In genomic region chr2:231199219-231199618, GRCh38 we compare ENCODE assay signal across 8 cellular contexts. TPM values are rescaled to one million over a fixed set of nuclear protein-coding genes. Genes with fewer than 3 reads are reported as not detected.
DNase-seq lines count a peak whose midpoint lies in the region; ATAC-seq and TF ChIP-seq lines count a peak whose summit lies in the region.

No MANE protein-coding gene starts in this region.

- ATAC-seq in HG03378 (IDR thresholded peaks at IDR 0.05; ENCODE audit: unreplicated experiment), result no peak

- H3K27me3 Mint-ChIP-seq in MCF 10A (ENCODE audit: insufficient read depth, unreplicated experiment), result peaks cover 27% of the 10 kb centered on the region
- no peaks in the 10 kb centered on the region for H3K27me3 Mint-ChIP-seq in mesothelial cell of epicardium (ENCODE audit: low read depth)

- no peaks in the 10 kb centered on the region for H3K36me3 ChIP-seq in ACC112 (ENCODE audit: insufficient read depth, low read length)

- H2AFZ ChIP-seq in ACC112 (ENCODE audit: low read length, unreplicated experiment), result peak overlapping the region; percentile 44

- H3K4me3 Mint-ChIP-seq in MCF 10A (ENCODE audit: unreplicated experiment) (peak overlapping the region; percentile 88), mesothelial cell of epicardium (peak overlapping the region; percentile 94)

- peaks cover 20% of the 10 kb centered on the region for H3K36me3 Mint-ChIP-seq in MCF 10A (ENCODE audit: insufficient read depth, unreplicated experiment)
- H3K36me3 Mint-ChIP-seq in mesothelial cell of epicardium, result peaks cover 18% of the 10 kb centered on the region

- H3K4me1 Mint-ChIP-seq in MCF 10A (ENCODE audit: insufficient read depth, unreplicated experiment) (peaks cover 12% of the 10 kb centered on the region), mesothelial cell of epicardium (peaks cover 31% of the 10 kb centered on the region)

- no peaks in the 10 kb centered on the region for H3K27me3 ChIP-seq in ACC112 (ENCODE audit: insufficient read depth, low read length)

- CTCF ChIA-PET in MCF 10A (lab: Yijun Ruan, JAX), result interaction anchor here (1.0 kb wide), 1 partner anchor 206 kb away, joined by 3 read pairs; no protein-coding TSS in a partner anchor

- peaks cover 16% of the 10 kb centered on the region for H3K79me2 ChIP-seq in ACC112 (ENCODE audit: control insufficient read depth, insufficient read depth, low read length, unreplicated experiment)

- H3K27ac Mint-ChIP-seq in MCF 10A (ENCODE audit: low read depth, unreplicated experiment), result peak overlapping the region; percentile 89
- peak overlapping the region; percentile 96 for H3K27ac Mint-ChIP-seq in mesothelial cell of epicardium

- H3K27ac ChIP-seq in ACC112 (ENCODE audit: low read depth, low read length), result peak overlapping the region; percentile 11; the same call in 1 of the 2 replicates

- peak; percentile 45 for DNase-seq in HT-29 (ENCODE audit: low spot score)
- DNase-seq in MCF 10A (ENCODE audit: unreplicated experiment), result peak; percentile 37
- DNase-seq in mesothelial cell of epicardium (ENCODE audit: low spot score in 2 of 2, unreplicated experiment in 2 of 2), result no peak
- DNase-seq in NCI-H2081 treated with DMSO at 0.1 percent for 48 hours (lab: John Stamatoyannopoulos, UW), result no peak
- DNase-seq in stimulated activated CD4-positive, alpha-beta T cell treated with anti-CD3 and anti-CD28 coated beads, Interleukin-12 subunit alpha, Interleukin-12 subunit beta, amount 100 ng/mL, for 4 hours, result no peak
- no peak for DNase-seq in NCI-H446 treated with DMSO at 0.1 percent for 48 hours (lab: John Stamatoyannopoulos, UW)

- peak overlapping the region; percentile 95 for H3K4me3 ChIP-seq in ACC112 (ENCODE audit: low read depth, low read length)

- H3K9me3 Mint-ChIP-seq in MCF 10A (ENCODE audit: unreplicated experiment), result no peaks in the 10 kb centered on the region
- H3K9me3 Mint-ChIP-seq in mesothelial cell of epicardium, result peaks cover 3% of the 10 kb centered on the region

- BruUV-seq in MCF 10A (replicated peaks; lab: Mats Ljungman, UMichigan), result no TSS peak

- intact Hi-C loops in MCF 10A (cut with micrococcal nuclease), result loop anchor here (10.0 kb wide), 1 partner anchor 94 kb away; no protein-coding TSS in a partner anchor

- H3K4me1 ChIP-seq in ACC112 (ENCODE audit: control insufficient read depth, insufficient read depth, low read length, unreplicated experiment), result peaks cover 17% of the 10 kb centered on the region

- POLR2A ChIA-PET in MCF 10A (lab: Yijun Ruan, JAX), result interaction anchor here (0.6 to 1.9 kb wide), 7 partner anchors 31 to 1631 kb away, joined by 3 to 5 read pairs (median 3); no protein-coding TSS in a partner anchor

- TF ChIP-seq CTCF in MCF 10A (IDR thresholded peaks at IDR 0.05; ENCODE audit: unreplicated experiment) (no peak), mesothelial cell of epicardium (IDR thresholded peaks at IDR 0.05; ENCODE audit: unreplicated experiment) (no peak)

RNA-seq across cellular contexts. Expression of gene ARMC9, which starts 0.8 kb away (rescaled TPM):
- 26.2 and 29.7 TPM in 2 replicates for total RNA-seq in HT-29 (2014; rRNA removed; shearing (Covaris generic))
- total RNA-seq in MCF 10A (2022) (16.5 and 19.8 TPM in 2 replicates), mesothelial cell of epicardium (49.8 to 52.3 TPM (median 51.6 TPM) in 3 replicates)

Comparison
In these comparisons a context has a peak if more than half of its experiments do, and no peak if none do; other contexts are left out.
1. DNase-seq: peak in HT-29 (single experiment) and MCF 10A (single experiment); none in mesothelial cell of epicardium (0 of 2), NCI-H2081 treated with DMSO at 0.1 percent for 48 hours (single experiment), stimulated activated CD4-positive, alpha-beta T cell treated with anti-CD3 and anti-CD28 coated beads, Interleukin-12 subunit alpha, Interleukin-12 subunit beta, amount 100 ng/mL, for 4 hours (single experiment) and NCI-H446 treated with DMSO at 0.1 percent for 48 hours (single experiment).